ENCODE assay signal across 1 cellular context in genomic region chrX:44873415-44874270, GRCh38.
A peak's percentile ranks its signal among the peaks of the same experiment; 100 is the strongest.
TF ChIP-seq lines count a peak whose summit lies in the region.

No MANE protein-coding gene starts in this region.

TF ChIP-seq in HepG2, 621 proteins besides CTCF, POLR2A, EP300 and RAD21 (continued from another document and continues in another):
- TF ChIP-seq PATZ1 (CRISPR knock-in tag; IDR thresholded peaks at IDR 0.05) = no peak
- no peak for TF ChIP-seq EHMT2 (IDR thresholded peaks at IDR 0.05; ENCODE audit: borderline replicate concordance, low read depth, low read length)
- TF ChIP-seq GATA4 (IDR thresholded peaks at IDR 0.05; ENCODE audit: borderline replicate concordance, low read depth) = no peak
- no peak for TF ChIP-seq CHCHD3 (CRISPR knock-in tag; IDR thresholded peaks at IDR 0.05)
- no peak for TF ChIP-seq ZBTB4 (CRISPR knock-in tag; IDR thresholded peaks at IDR 0.05; ENCODE audit: borderline replicate concordance)
- no peak for TF ChIP-seq SAFB2 (CRISPR knock-in tag; IDR thresholded peaks at IDR 0.05; ENCODE audit: borderline replicate concordance, low read depth)
- TF ChIP-seq SOX13 (IDR thresholded peaks at IDR 0.05) = no peak
- no peak for TF ChIP-seq SOX13 (CRISPR knock-in tag; conservative IDR thresholded peaks at IDR 0.05 in 1 of 2, IDR thresholded peaks at IDR 0.05 in 1 of 2)
- TF ChIP-seq YY1 (IDR thresholded peaks at IDR 0.05; ENCODE audit: insufficient read depth, insufficient replicate concordance, low read depth, low read length) = peak; percentile 74
- TF ChIP-seq ZNF790 (CRISPR knock-in tag; IDR thresholded peaks at IDR 0.05; ENCODE audit: borderline replicate concordance) = no peak
- no peak for TF ChIP-seq TOE1 (CRISPR knock-in tag; IDR thresholded peaks at IDR 0.05)
- TF ChIP-seq POGZ (CRISPR knock-in tag; IDR thresholded peaks at IDR 0.05) = no peak
- TF ChIP-seq RBM22 (optimal IDR thresholded peaks at IDR 0.05; ENCODE audit: low read length) = no peak
- TF ChIP-seq RERE (CRISPR knock-in tag; IDR thresholded peaks at IDR 0.05; ENCODE audit: low read depth) = no peak
- no peak for TF ChIP-seq ZSCAN30 (CRISPR knock-in tag; IDR thresholded peaks at IDR 0.05)
- peak; percentile 80 for TF ChIP-seq AGO2 (optimal IDR thresholded peaks at IDR 0.05; ENCODE audit: low read depth, low read length)
- no peak for TF ChIP-seq ZMYM4 (CRISPR knock-in tag; IDR thresholded peaks at IDR 0.05)
- no peak for TF ChIP-seq AGO1 (IDR thresholded peaks at IDR 0.05; ENCODE audit: low read depth, low read length, poor library complexity, severe bottlenecking)
- no peak for TF ChIP-seq ZNF205 (CRISPR knock-in tag; IDR thresholded peaks at IDR 0.05)
- peak in 1 of 2 experiments; percentile 26; a peak in 1 of 4 replicates for TF ChIP-seq HMGXB4 (CRISPR knock-in tag; IDR thresholded peaks at IDR 0.05; ENCODE audit: borderline replicate concordance in 1 of 2, low read depth in 1 of 2)
- TF ChIP-seq ZKSCAN8 (CRISPR knock-in tag; IDR thresholded peaks at IDR 0.05; ENCODE audit: borderline replicate concordance) = no peak
- TF ChIP-seq HNRNPLL (IDR thresholded peaks at IDR 0.05; ENCODE audit: low read depth, low read length, poor library complexity, severe bottlenecking) = peak; percentile 24
- no peak for TF ChIP-seq CSRNP2 (CRISPR knock-in tag; conservative IDR thresholded peaks at IDR 0.05; ENCODE audit: low read depth)
- peak; percentile 29; the same call in 1 of the 2 replicates for TF ChIP-seq ZBTB42 (CRISPR knock-in tag; IDR thresholded peaks at IDR 0.05)
- TF ChIP-seq POGK (CRISPR knock-in tag; conservative IDR thresholded peaks at IDR 0.05) = no peak
- TF ChIP-seq CHD4 (IDR thresholded peaks at IDR 0.05; ENCODE audit: borderline replicate concordance, low read length) = no peak
- TF ChIP-seq ZFP62 (CRISPR knock-in tag; IDR thresholded peaks at IDR 0.05) = no peak
- TF ChIP-seq MAX (IDR thresholded peaks at IDR 0.05) = no peak; the same call in 1 of the 2 replicates
- no peak for TF ChIP-seq HNRNPUL1 (IDR thresholded peaks at IDR 0.05; ENCODE audit: low read depth, low read length)
- TF ChIP-seq ZNF652 (CRISPR knock-in tag; IDR thresholded peaks at IDR 0.05; ENCODE audit: borderline replicate concordance, low read depth) = no peak
- TF ChIP-seq ZNF616 (CRISPR knock-in tag; IDR thresholded peaks at IDR 0.05; ENCODE audit: low read depth) = no peak
- no peak for TF ChIP-seq ARID4A (CRISPR knock-in tag; IDR thresholded peaks at IDR 0.05; ENCODE audit: borderline replicate concordance)
- no peak for TF ChIP-seq ZNF781 (CRISPR knock-in tag; IDR thresholded peaks at IDR 0.05; ENCODE audit: borderline replicate concordance, not compliant biosample characterization)
- peak; percentile 19; the same call in 1 of the 2 replicates for TF ChIP-seq HOXA3 (CRISPR knock-in tag; IDR thresholded peaks at IDR 0.05)
- TF ChIP-seq ZNF674 (CRISPR knock-in tag; IDR thresholded peaks at IDR 0.05; ENCODE audit: low read depth) = no peak
- no peak for TF ChIP-seq MLX (CRISPR knock-in tag; IDR thresholded peaks at IDR 0.05)
- no peak for TF ChIP-seq ZNF225 (CRISPR knock-in tag; IDR thresholded peaks at IDR 0.05)
- TF ChIP-seq ATAD3A (CRISPR knock-in tag; IDR thresholded peaks at IDR 0.05) = no peak
- TF ChIP-seq MATR3 (CRISPR knock-in tag; IDR thresholded peaks at IDR 0.05) = no peak
- TF ChIP-seq PPARG (CRISPR knock-in tag; conservative IDR thresholded peaks at IDR 0.05) = no peak
